ENCODE assay signal across 1 cellular context in the genomic region with DNA sequence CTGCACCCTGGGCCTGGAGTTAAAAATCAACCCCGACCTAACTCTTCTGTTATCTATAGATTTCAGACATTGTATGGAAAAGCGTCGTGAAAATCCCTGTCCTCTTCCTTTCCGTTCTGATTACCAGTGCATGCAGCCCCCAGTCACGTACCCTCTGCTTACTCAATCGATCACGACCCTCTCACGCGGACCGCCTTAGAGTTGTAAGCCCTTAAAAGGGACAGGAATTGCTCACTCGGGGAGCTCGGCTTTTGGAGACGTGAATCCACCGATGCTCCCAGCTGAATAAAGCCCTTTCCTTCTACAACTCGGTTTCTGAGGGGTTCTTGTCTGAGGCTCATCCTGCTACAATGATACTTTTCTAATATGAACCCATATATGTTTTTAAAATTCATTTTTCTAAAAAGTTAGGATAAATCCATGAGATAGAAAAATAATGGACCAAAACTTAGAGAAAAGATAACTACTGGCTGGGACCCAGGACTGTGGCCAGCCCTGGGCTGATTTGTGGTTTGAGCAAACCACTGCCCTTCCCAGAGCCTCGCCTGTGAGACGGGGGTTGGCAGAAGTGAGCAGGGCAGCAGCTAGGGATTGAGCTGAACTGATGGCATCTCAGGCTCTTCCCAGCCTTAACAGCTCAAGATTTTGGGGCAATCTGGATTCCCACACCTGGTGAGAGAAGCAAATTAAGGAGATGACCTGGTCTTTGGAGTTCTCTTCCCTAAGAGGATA.
A peak's percentile ranks its signal among the peaks of the same experiment; 100 is the strongest.
TF ChIP-seq lines count a peak whose summit lies in the region.

No MANE protein-coding gene starts in this region.

TF ChIP-seq in K562, 482 proteins besides CTCF, POLR2A, EP300 and RAD21:
- TF ChIP-seq ARID1B (IDR thresholded peaks at IDR 0.05) = 0 out of 2 replicates have a peak, but pooled peaks have one; percentile 17
- TF ChIP-seq ARID3A (IDR thresholded peaks at IDR 0.05; ENCODE audit: borderline replicate concordance, low read depth, low read length) = no peak
